In genomic region chr10:125868372-125868975, GRCh38 we compare ENCODE assay signal across 9 cellular contexts. TPM values are rescaled to one million over a fixed set of nuclear protein-coding genes. Genes with fewer than 3 reads are reported as not detected.
DNase-seq lines count a peak whose midpoint lies in the region; ATAC-seq, FAIRE-seq and TF ChIP-seq lines count a peak whose summit lies in the region.
"Had no signal": no experiment of that assay in that cellular context is flagged by ENCODE, and none has a peak within 500 bp of the region (broad histone marks: within the 10 kb centered on the region; RNA-seq: fewer than 3 reads in every experiment).

No MANE protein-coding gene starts in this region.

- no peaks in the 10 kb centered on the region for H3K27me3 Mint-ChIP-seq in activated CD8-positive, alpha-beta memory T cell treated with anti-CD3 and anti-CD28 coated beads, Interleukin-2, amount 10 ng/mL, durations not matched to agents 7 days and 5 days

- H3K27me3 ChIP-seq in bronchial epithelial cell (ENCODE audit: control insufficient read depth, insufficient read depth, low read length) (no peaks in the 10 kb centered on the region), lung (ENCODE audit: control insufficient read depth, insufficient read depth) (no peaks in the 10 kb centered on the region)

- H3K9me3 ChIP-seq in HEK293 (ENCODE audit: control insufficient read depth, insufficient read depth, low read depth, low read length): no peaks in the 10 kb centered on the region
- H3K9me3 ChIP-seq in lung (ENCODE audit: control insufficient read depth in 2 of 2, insufficient read depth in 1 of 2, low read length in 1 of 2): no peaks in the 10 kb centered on the region

- peak; percentile 42 for ATAC-seq in activated CD8-positive, alpha-beta memory T cell treated with anti-CD3 and anti-CD28 coated beads, Interleukin-2, amount 10 ng/mL, durations not matched to agents 7 days and 5 days
- no peak for ATAC-seq in lung (ENCODE audit: insufficient read depth, low FRiP score)

- H3K36me3 Mint-ChIP-seq in activated CD8-positive, alpha-beta memory T cell treated with anti-CD3 and anti-CD28 coated beads, Interleukin-2, amount 10 ng/mL, durations not matched to agents 7 days and 5 days: no peaks in the 10 kb centered on the region
- H3K36me3 Mint-ChIP-seq: activated naive CD4-positive, alpha-beta T cell treated with anti-CD3 and anti-CD28 coated beads, Interleukin-2, amount 50 U/mL, for 72 hours had no signal

- H3K4me3 Mint-ChIP-seq in activated CD8-positive, alpha-beta memory T cell treated with anti-CD3 and anti-CD28 coated beads, Interleukin-2, amount 10 ng/mL, durations not matched to agents 7 days and 5 days: no peak overlapping the region

- H3K4me3 ChIP-seq in HEK293 (ENCODE audit: low read depth, low read length) (no peak overlapping the region), bronchial epithelial cell (ENCODE audit: low read depth, low read length) (no peak overlapping the region), lung (no peak overlapping the region)

- peak; percentile 38; the same call in 1 of the 2 replicates for TF ChIP-seq CTCF in HEK293 (tag by site-specific recombination; IDR thresholded peaks at IDR 0.05)
- TF ChIP-seq CTCF in bronchial epithelial cell (IDR thresholded peaks at IDR 0.05; ENCODE audit: insufficient read depth, low read length, severe bottlenecking): peak; percentile 72
- peak; percentile 71 for TF ChIP-seq CTCF in lung (IDR thresholded peaks at IDR 0.05; ENCODE audit: control extremely low read depth, extremely low read depth)

- 54 to 58% methylated on average over 7 of the region's 7 CpGs for WGBS in lung, 2 donors

- FAIRE-seq in bronchial epithelial cell (lab: Jason Lieb, UNC): no peak

- no peak for DNase-seq in activated CD8-positive, alpha-beta memory T cell treated with anti-CD3 and anti-CD28 coated beads, Interleukin-2, amount 10 ng/mL, durations not matched to agents 7 days and 5 days
- DNase-seq in activated CD8-positive, alpha-beta memory T cell treated with anti-CD3 and anti-CD28 coated beads for 24 hours: no peak
- DNase-seq in NCI-H748 treated with DMSO at 0.1 percent for 48 hours (lab: John Stamatoyannopoulos, UW) (peak; percentile 4), bronchial epithelial cell (ENCODE audit: low read depth) (peak; percentile 77), lung (ENCODE audit: low spot score) (no peak), NCI-H187 treated with DMSO at 0.1 percent for 48 hours (lab: John Stamatoyannopoulos, UW) (no peak), amniotic stem cell (lab: John Stamatoyannopoulos, UW) (no peak)

- POLR2A ChIA-PET in HEK293 (lab: Yijun Ruan, JAX): no interaction called here

- H3K36me3 ChIP-seq in HEK293 (ENCODE audit: control insufficient read depth in 2 of 2, insufficient read depth in 1 of 2, low read length in 2 of 2): peaks cover 21 to 27% of the 10 kb centered on the region in 2 experiments; a peak in 2 of 3 replicates
- H3K36me3 ChIP-seq in bronchial epithelial cell (ENCODE audit: control insufficient read depth, insufficient read depth, low read length): peaks cover 14% of the 10 kb centered on the region
- H3K36me3 ChIP-seq in lung (ENCODE audit: control insufficient read depth in 2 of 2, insufficient read depth in 2 of 2, low read length in 2 of 2): peaks cover 3 to 12% of the 10 kb centered on the region in 2 donors

- H3K27ac ChIP-seq in HEK293 (ENCODE audit: extremely low read depth, low read depth, low read length) (no peak overlapping the region), lung (ENCODE audit: low read depth in 1 of 2, low read length in 1 of 2) (no peak overlapping the region)

- H3K4me1 Mint-ChIP-seq in activated CD8-positive, alpha-beta memory T cell treated with anti-CD3 and anti-CD28 coated beads, Interleukin-2, amount 10 ng/mL, durations not matched to agents 7 days and 5 days: no peaks in the 10 kb centered on the region

- H3K9me3 Mint-ChIP-seq in activated CD8-positive, alpha-beta memory T cell treated with anti-CD3 and anti-CD28 coated beads, Interleukin-2, amount 10 ng/mL, durations not matched to agents 7 days and 5 days (ENCODE audit: low read depth): no peaks in the 10 kb centered on the region
- H3K9me3 Mint-ChIP-seq: activated naive CD4-positive, alpha-beta T cell treated with anti-CD3 and anti-CD28 coated beads, Interleukin-2, amount 50 U/mL, for 72 hours had no signal

- H3K27ac Mint-ChIP-seq in activated CD8-positive, alpha-beta memory T cell treated with anti-CD3 and anti-CD28 coated beads, Interleukin-2, amount 10 ng/mL, durations not matched to agents 7 days and 5 days: no peak overlapping the region
- H3K27ac Mint-ChIP-seq: activated naive CD4-positive, alpha-beta T cell treated with anti-CD3 and anti-CD28 coated beads, Interleukin-2, amount 50 U/mL, for 72 hours had no signal

- H3K4me1 ChIP-seq in HEK293 (ENCODE audit: control insufficient read depth, insufficient read depth, low read length): peaks cover 10% of the 10 kb centered on the region
- no peaks in the 10 kb centered on the region for H3K4me1 ChIP-seq in lung (ENCODE audit: control insufficient read depth in 2 of 2, insufficient read depth in 2 of 2, low read length in 2 of 2)

- CTCF ChIA-PET in activated CD8-positive, alpha-beta memory T cell treated with anti-CD3 and anti-CD28 coated beads, Interleukin-2, amount 10 ng/mL, durations not matched to agents 7 days and 5 days (lab: Charles Lee): interaction anchor here (0.9 to 2.0 kb wide), 6 partner anchors 9 to 45 kb away, joined by 3 to 5 read pairs (median 4); partner anchors contain the start of genes BCCIP and UROS
- CTCF ChIA-PET in HEK293 (lab: Yijun Ruan, JAX): interaction anchor here (0.6 to 2.5 kb wide), 17 partner anchors 9 to 635 kb away, joined by 3 to 17 read pairs (median 3); partner anchors contain the start of gene UROS

TF ChIP-seq in HEK293, 187 proteins besides CTCF, POLR2A, EP300 and RAD21 (continues in another document):
- no peak for TF ChIP-seq ZNF394 (tag by site-specific recombination; IDR thresholded peaks at IDR 0.05; ENCODE audit: borderline replicate concordance)
- TF ChIP-seq ZNF521 (tag by site-specific recombination; IDR thresholded peaks at IDR 0.05): no peak
- TF ChIP-seq, protein P1, sequence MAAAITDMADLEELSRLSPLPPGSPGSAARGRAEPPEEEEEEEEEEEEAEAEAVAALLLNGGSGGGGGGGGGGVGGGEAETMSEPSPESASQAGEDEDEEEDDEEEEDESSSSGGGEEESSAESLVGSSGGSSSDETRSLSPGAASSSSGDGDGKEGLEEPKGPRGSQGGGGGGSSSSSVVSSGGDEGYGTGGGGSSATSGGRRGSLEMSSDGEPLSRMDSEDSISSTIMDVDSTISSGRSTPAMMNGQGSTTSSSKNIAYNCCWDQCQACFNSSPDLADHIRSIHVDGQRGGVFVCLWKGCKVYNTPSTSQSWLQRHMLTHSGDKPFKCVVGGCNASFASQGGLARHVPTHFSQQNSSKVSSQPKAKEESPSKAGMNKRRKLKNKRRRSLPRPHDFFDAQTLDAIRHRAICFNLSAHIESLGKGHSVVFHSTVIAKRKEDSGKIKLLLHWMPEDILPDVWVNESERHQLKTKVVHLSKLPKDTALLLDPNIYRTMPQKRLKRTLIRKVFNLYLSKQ (tag by site-specific recombination; IDR thresholded peaks at IDR 0.05; ENCODE audit: borderline replicate concordance): no peak
- TF ChIP-seq ZNF830 (tag by site-specific recombination; IDR thresholded peaks at IDR 0.05; ENCODE audit: low read depth): no peak
- no peak for TF ChIP-seq ZNF621 (tag by site-specific recombination; IDR thresholded peaks at IDR 0.05)
- no peak for TF ChIP-seq SP2 (tag by site-specific recombination; IDR thresholded peaks at IDR 0.05)
- no peak for TF ChIP-seq ZNF76 (tag by site-specific recombination; IDR thresholded peaks at IDR 0.05; ENCODE audit: borderline replicate concordance, low read depth)
- TF ChIP-seq ZNF510 (tag by site-specific recombination; IDR thresholded peaks at IDR 0.05; ENCODE audit: insufficient replicate concordance): no peak
- TF ChIP-seq HOXC10 (CRISPR knock-in tag; IDR thresholded peaks at IDR 0.05): no peak
- peak; percentile 73 for TF ChIP-seq SCRT2 (tag by site-specific recombination; IDR thresholded peaks at IDR 0.05)
- TF ChIP-seq ZBTB17 (tag by site-specific recombination; IDR thresholded peaks at IDR 0.05): no peak
- TF ChIP-seq ZSCAN4 (tag by site-specific recombination; IDR thresholded peaks at IDR 0.05): no peak
- TF ChIP-seq ZNF157 (tag by site-specific recombination; IDR thresholded peaks at IDR 0.05): no peak
- no peak for TF ChIP-seq ZNF785 (tag by site-specific recombination; IDR thresholded peaks at IDR 0.05)
- TF ChIP-seq ZNF366 (tag by site-specific recombination; conservative IDR thresholded peaks at IDR 0.05): no peak
- TF ChIP-seq ZNF654 (tag by site-specific recombination; IDR thresholded peaks at IDR 0.05; ENCODE audit: low read depth): peak; percentile 54

RNA-seq across cellular contexts. Expression of gene DHX32, which starts 12.6 kb away (rescaled TPM):
- 10 to 100 TPM; 12.1 to 16.0 TPM for total RNA-seq in activated CD8-positive, alpha-beta memory T cell treated with anti-CD3 and anti-CD28 coated beads, Interleukin-2, amount 10 ng/mL, durations not matched to agents 7 days and 5 days
- total RNA-seq in bronchial epithelial cell (34.4 and 37.6 TPM in 2 replicates), lung (10 to 100 TPM; 31.2 to 33.8 TPM)
- 10 to 100 TPM; 15.2 to 19.7 TPM for polyA plus RNA-seq in lung

RNA-seq across cellular contexts. Expression of gene FANK1, which starts 27.9 kb away (rescaled TPM):
- total RNA-seq in activated CD8-positive, alpha-beta memory T cell treated with anti-CD3 and anti-CD28 coated beads, Interleukin-2, amount 10 ng/mL, durations not matched to agents 7 days and 5 days: under 1 TPM in 1 of 2 experiments, not detected in 1; 0.49 TPM
- total RNA-seq in bronchial epithelial cell: 2.1 and 5.2 TPM in 2 replicates
- total RNA-seq in lung: 10 to 100 TPM; 16.8 to 18.4 TPM
- 10 to 100 TPM in 1 of 2 donors, 1 to 10 TPM in 1; 8.7 to 10.6 TPM for polyA plus RNA-seq in lung

RNA-seq across cellular contexts. Expression of gene BCCIP, which starts 45.1 kb away (rescaled TPM):
- 10 to 100 TPM; 53.1 to 77.0 TPM for total RNA-seq in activated CD8-positive, alpha-beta memory T cell treated with anti-CD3 and anti-CD28 coated beads, Interleukin-2, amount 10 ng/mL, durations not matched to agents 7 days and 5 days
- 39.4 and 56.1 TPM in 2 replicates for total RNA-seq in bronchial epithelial cell
- 10 to 100 TPM; 37.5 to 38.9 TPM for total RNA-seq in lung
- polyA plus RNA-seq in lung: 10 to 100 TPM; 55.9 to 70.1 TPM

RNA-seq across cellular contexts. Expression of gene UROS, which starts 45.4 kb away (rescaled TPM):
- 10 to 100 TPM; 43.8 to 57.9 TPM for total RNA-seq in activated CD8-positive, alpha-beta memory T cell treated with anti-CD3 and anti-CD28 coated beads, Interleukin-2, amount 10 ng/mL, durations not matched to agents 7 days and 5 days
- total RNA-seq in bronchial epithelial cell (17.4 and 20.5 TPM in 2 replicates), lung (10 to 100 TPM; 32.5 to 45.5 TPM)
- 10 to 100 TPM; 29.8 to 44.7 TPM for polyA plus RNA-seq in lung

Comparison
In these comparisons a context has a peak if more than half of its experiments do, and no peak if none do; other contexts are left out.
1. DNase-seq: peak in NCI-H748 treated with DMSO at 0.1 percent for 48 hours (single experiment) and bronchial epithelial cell (single experiment); none in activated CD8-positive, alpha-beta memory T cell treated with anti-CD3 and anti-CD28 coated beads, Interleukin-2, amount 10 ng/mL, durations not matched to agents 7 days and 5 days (single experiment), activated CD8-positive, alpha-beta memory T cell treated with anti-CD3 and anti-CD28 coated beads for 24 hours (single experiment), lung (single experiment), NCI-H187 treated with DMSO at 0.1 percent for 48 hours (single experiment) and amniotic stem cell (single experiment).
2. Peak in every context shown above with its lines, with median percentiles within 50 percentile points of each other: CTCF ChIP-seq.